Comparison of ENCODE assay signal across 8 cellular contexts in the genomic region with DNA sequence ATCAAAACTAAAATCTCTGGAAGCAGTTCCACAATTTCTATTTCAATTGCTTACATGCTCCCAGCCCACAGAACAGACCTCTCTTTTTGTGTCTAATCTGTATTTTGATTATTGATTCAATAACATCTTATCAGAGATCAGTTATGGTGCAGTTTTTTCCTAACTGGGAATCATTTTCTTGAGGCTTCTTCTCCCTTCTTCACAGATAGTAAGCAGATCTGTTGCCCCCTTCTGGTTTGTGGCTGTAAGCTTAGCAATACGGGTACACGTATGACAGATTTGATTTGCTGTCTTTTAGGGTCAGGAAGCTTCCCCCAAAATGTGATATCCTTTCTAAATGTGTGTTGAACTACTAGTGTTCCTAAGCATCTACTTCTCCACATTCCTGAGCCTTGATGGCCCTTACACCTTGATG. TPM values are rescaled to one million over a fixed set of nuclear protein-coding genes. Genes with fewer than 3 reads are reported as not detected.
DNase-seq lines count a peak whose midpoint lies in the region; ATAC-seq and TF ChIP-seq lines count a peak whose summit lies in the region.

No MANE protein-coding gene starts in this region.

- intact Hi-C loops in left lung (cut with DNase I), result no loop called here
- intact Hi-C loops in spleen (cut with DNase I; ENCODE audit: low total_unique reads), result no loop called here

- no peak for TF ChIP-seq POLR2A in spleen (IDR thresholded peaks at IDR 0.05)

- H3K4me1 ChIP-seq in left lung (peaks cover 0 to 6% of the 10 kb centered on the region in 2 donors), spleen (peaks cover 0 to 32% (median 10%) of the 10 kb centered on the region in 6 donors)

- H3K4me3 ChIP-seq in left lung (no peak overlapping the region), spleen (no peak overlapping the region)

- no peaks in the 10 kb centered on the region; the same call in 1 of the 2 replicates for H3K27me3 Mint-ChIP-seq in HFFc6 (ENCODE audit: insufficient read depth)

- H3K36me3 ChIP-seq in left lung, result no peaks in the 10 kb centered on the region
- peaks cover 0 to 40% (median 4%) of the 10 kb centered on the region in 6 donors for H3K36me3 ChIP-seq in spleen

- ATAC-seq in left lung, result peak; percentile 33
- no peak for ATAC-seq in HG03095 (IDR thresholded peaks at IDR 0.05; ENCODE audit: unreplicated experiment)
- no peak for ATAC-seq in HG02610 (IDR thresholded peaks at IDR 0.05; ENCODE audit: unreplicated experiment)

- H3K27ac Mint-ChIP-seq in HFFc6, result no peak overlapping the region

- H3K27ac ChIP-seq in left lung, result no peak overlapping the region
- peak overlapping the region in 3 of 8 donors; percentile 27 to 51 (median 51) for H3K27ac ChIP-seq in spleen

- DNase-seq in AG08395 (ENCODE audit: low spot score) (peak; percentile 60), HFFc6 (peak; percentile 45), astrocyte of the hippocampus (ENCODE audit: low read depth, low spot score) (peak; percentile 57), left lung (no peak), spleen (no peak), NCI-H2171 (lab: John Stamatoyannopoulos, UW) (no peak)

- TF ChIP-seq CTCF in HFFc6 (IDR thresholded peaks at IDR 0.05) (peak; percentile 73), left lung (IDR thresholded peaks at IDR 0.05) (peak in 1 of 2 donors; percentile 41), spleen (IDR thresholded peaks at IDR 0.05 in 8 of 11, conservative IDR thresholded peaks at IDR 0.05 in 3 of 11) (peak in 3 of 11 experiments; percentile 14 to 41 (median 24))

- 42 to 59% (median 50%) methylated on average over 2 of the region's 2 CpGs for WGBS in spleen, 5 donors

- H3K9me3 ChIP-seq in left lung, result no peaks in the 10 kb centered on the region
- peaks cover 0 to 10% (median 0%) of the 10 kb centered on the region in 8 donors for H3K9me3 ChIP-seq in spleen

- H3K9me3 Mint-ChIP-seq in HFFc6, result peaks cover 9% of the 10 kb centered on the region; the same call in 1 of the 2 replicates

- no peak overlapping the region for H3K4me3 Mint-ChIP-seq in HFFc6

- peaks cover 39% of the 10 kb centered on the region for H3K36me3 Mint-ChIP-seq in HFFc6 (ENCODE audit: low read depth)

- no peaks in the 10 kb centered on the region for H3K27me3 ChIP-seq in left lung
- no peaks in the 10 kb centered on the region for H3K27me3 ChIP-seq in spleen (replicated peaks in 1 of 7)

- peaks cover 41% of the 10 kb centered on the region for H3K4me1 Mint-ChIP-seq in HFFc6 (ENCODE audit: low read depth)

RNA-seq across cellular contexts. Expression of gene MRPS27, which starts 39.4 kb away (rescaled TPM):
- 10 to 100 TPM; 46.1 to 74.1 (median 57.9) TPM for total RNA-seq in HFFc6 (2021; fragmentation: NEBNext Ultra II Directional; extraction: Animal tissue kit (Norgen Biotek cat#: 25700))
- 10 to 100 TPM; 44.1 to 46.2 TPM for total RNA-seq in left lung
- 10 to 100 TPM; 38.3 to 55.5 (median 46.4) TPM for total RNA-seq in spleen
- 10 to 100 TPM; 23.5 to 27.9 (median 27.4) TPM for polyA plus RNA-seq in spleen

RNA-seq across cellular contexts. Expression of gene PTCD2, which starts 39.5 kb away (rescaled TPM):
- total RNA-seq in HFFc6 (2021; fragmentation: NEBNext Ultra II Directional; extraction: Animal tissue kit (Norgen Biotek cat#: 25700)), result 10 to 100 TPM; 10.8 to 14.4 (median 12.9) TPM
- total RNA-seq in left lung, result 1 to 10 TPM; 7.6 to 7.9 TPM
- 10 to 100 TPM in 1 of 7 donors, 1 to 10 TPM in 6; 6.7 to 11.7 (median 9.0) TPM for total RNA-seq in spleen
- polyA plus RNA-seq in spleen, result 1 to 10 TPM; 1.2 to 2.5 (median 1.9) TPM

Comparison
In these comparisons a context has a peak if more than half of its experiments do, and no peak if none do; other contexts are left out.
1. DNase-seq: peak in AG08395 (single experiment), HFFc6 (single experiment) and astrocyte of the hippocampus (single experiment); none in left lung (0 of 2), spleen (single experiment) and NCI-H2171 (single experiment).